Comparison of ENCODE assay signal across 10 cellular contexts in genomic region chr17:75069783-75070182, GRCh38. TPM values are rescaled to one million over a fixed set of nuclear protein-coding genes. Genes with fewer than 3 reads are reported as not detected.
DNase-seq lines count a peak whose midpoint lies in the region; ATAC-seq and TF ChIP-seq lines count a peak whose summit lies in the region.
"Had no signal": no experiment of that assay in that cellular context is flagged by ENCODE, and none has a peak within 500 bp of the region (broad histone marks: within the 10 kb centered on the region; RNA-seq: fewer than 3 reads in every experiment).

No MANE protein-coding gene starts in this region.

- no peak overlapping the region for H3K4me3 Mint-ChIP-seq in Calu3 (ENCODE audit: low read depth, unreplicated experiment)

- H3K4me1 ChIP-seq in adrenal gland (replicated peaks in 1 of 2) (peaks cover 0 to 8% of the 10 kb centered on the region in 2 donors), lower lobe of right lung (no peaks in the 10 kb centered on the region)

- no peak overlapping the region for H3K27ac Mint-ChIP-seq in Calu3 (ENCODE audit: unreplicated experiment)

- CTCF ChIA-PET in Calu3 (lab: Charles Lee) = interaction anchor here (0.6 to 2.5 kb wide), 16 partner anchors 9 to 242 kb away, joined by 3 to 17 read pairs (median 5); partner anchors contain the start of genes ARMC7 and SLC16A5

- H3K9me3 ChIP-seq in adrenal gland (replicated peaks in 1 of 3) = no peaks in the 10 kb centered on the region
- H3K9me3 ChIP-seq in lower lobe of right lung = no peaks in the 10 kb centered on the region
- H3K9me3 ChIP-seq: MG63 had no signal

- H3K4me3 ChIP-seq in adrenal gland (no peak overlapping the region), lower lobe of right lung (no peak overlapping the region)
- H3K4me3 ChIP-seq: MG63 had no signal

- DNase-seq in Calu3 (peak; percentile 54), HPDE6-E6E7 (ENCODE audit: extremely low spot score) (peak; percentile 65), adrenal gland (peak in 1 of 7 donors; percentile 51), lower lobe of right lung (no peak), putamen (ENCODE audit: low spot score) (no peak)
- no peak for DNase-seq in stimulated activated CD4-positive, alpha-beta T cell treated with anti-CD3 and anti-CD28 coated beads, Interleukin-2, amount 100 ng/mL, for 24 hours
- no peak for DNase-seq in activated CD4-positive, alpha-beta T cell treated with anti-CD3 and anti-CD28 coated beads for 4 hours
- DNase-seq: MG63, trophoblast cell had no signal

- ATAC-seq in lower lobe of right lung (peak in 1 of 2 donors; percentile 67), GM18505 (IDR thresholded peaks at IDR 0.05; ENCODE audit: unreplicated experiment) (no peak)

- no peak overlapping the region for H3K27ac ChIP-seq in adrenal gland
- H3K27ac ChIP-seq in lower lobe of right lung = no peak overlapping the region

- H3K36me3 Mint-ChIP-seq in Calu3 (ENCODE audit: insufficient read depth, unreplicated experiment) = peaks cover 15% of the 10 kb centered on the region

- no peaks in the 10 kb centered on the region for H3K27me3 ChIP-seq in adrenal gland
- no peaks in the 10 kb centered on the region for H3K27me3 ChIP-seq in lower lobe of right lung (ENCODE audit: low read depth)
- H3K27me3 ChIP-seq: MG63 had no signal

- H3K36me3 ChIP-seq in adrenal gland (replicated peaks in 1 of 2) = peaks cover 0 to 4% of the 10 kb centered on the region in 2 donors
- peaks cover 4% of the 10 kb centered on the region for H3K36me3 ChIP-seq in lower lobe of right lung
- H3K36me3 ChIP-seq: MG63 had no signal

- intact Hi-C loops in Calu3 (cut with micrococcal nuclease; ENCODE audit: unreplicated experiment) = loop anchor here (1.0 kb wide), 1 partner anchor 36 kb away; no protein-coding TSS in a partner anchor
- intact Hi-C loops in adrenal gland (cut with DNase I) = loop anchor here in 1 of 2 donors (10.0 kb wide), 1 partner anchor 65 kb away; no protein-coding TSS in a partner anchor
- intact Hi-C loops in lower lobe of right lung (cut with DNase I) = no loop called here

- no TSS peak for BruUV-seq in Calu3 (replicated peaks; lab: Mats Ljungman, UMichigan)

- peaks cover 5% of the 10 kb centered on the region for H3K4me1 Mint-ChIP-seq in Calu3 (ENCODE audit: low read depth, unreplicated experiment)

- TF ChIP-seq CTCF in Calu3 (IDR thresholded peaks at IDR 0.05; ENCODE audit: unreplicated experiment) (no peak), adrenal gland (IDR thresholded peaks at IDR 0.05) (peak in 4 of 6 experiments; percentile 9 to 43 (median 37)), lower lobe of right lung (IDR thresholded peaks at IDR 0.05) (peak; percentile 32)

- no peak for TF ChIP-seq POLR2A in adrenal gland (IDR thresholded peaks at IDR 0.05)
- TF ChIP-seq POLR2A in GM18505 (IDR thresholded peaks at IDR 0.05; ENCODE audit: borderline replicate concordance, extremely low read depth, insufficient read depth, insufficient read length) = no peak

- 63 to 95% (median 95%) methylated on average over 2 of the region's 2 CpGs for WGBS in adrenal gland, 4 donors

- no peaks in the 10 kb centered on the region for H3K9me3 Mint-ChIP-seq in Calu3 (ENCODE audit: low read depth, unreplicated experiment)

- H3K27me3 Mint-ChIP-seq in Calu3 (ENCODE audit: unreplicated experiment) = no peaks in the 10 kb centered on the region

RNA-seq across cellular contexts. Expression of gene SLC16A5, which starts 18.0 kb away (rescaled TPM):
- 124 and 187 TPM in 2 replicates for total RNA-seq in Calu3 (2022)
- total RNA-seq in adrenal gland = 1 to 10 TPM in 7 of 8 donors, under 1 TPM in 1; 0.91 to 3.0 (median 1.7) TPM
- 1 to 10 TPM in 2 of 3 donors, under 1 TPM in 1; 0.77 to 3.9 (median 2.1) TPM for polyA plus RNA-seq in adrenal gland
- 32.3 TPM for total RNA-seq in lower lobe of right lung

RNA-seq across cellular contexts. Expression of gene KCTD2, which starts 22.8 kb away (rescaled TPM):
- 24.4 TPM in 2 replicates for total RNA-seq in Calu3 (2022)
- 10 to 100 TPM; 38.2 to 49.2 (median 41.8) TPM for total RNA-seq in adrenal gland
- polyA plus RNA-seq in adrenal gland = 10 to 100 TPM; 20.6 to 52.4 (median 24.3) TPM
- 22.9 TPM for total RNA-seq in lower lobe of right lung

RNA-seq across cellular contexts. Expression of gene ATP5PD, which starts 23.0 kb away (rescaled TPM):
- 288 and 289 TPM in 2 replicates for total RNA-seq in Calu3 (2022)
- 100 to 1,000 TPM; 215 to 452 (median 276) TPM for total RNA-seq in adrenal gland
- 100 to 1,000 TPM; 393 to 826 (median 646) TPM for polyA plus RNA-seq in adrenal gland
- 171 TPM for total RNA-seq in lower lobe of right lung

RNA-seq across cellular contexts. Expression of gene ARMC7, which starts 40.0 kb away (rescaled TPM):
- total RNA-seq in Calu3 (2022) (18.6 and 19.8 TPM in 2 replicates), adrenal gland (10 to 100 TPM in 1 of 8 donors, 1 to 10 TPM in 7; 4.9 to 13.8 (median 9.0) TPM), lower lobe of right lung (16.7 TPM)
- 1 to 10 TPM; 5.5 to 7.1 (median 5.8) TPM for polyA plus RNA-seq in adrenal gland

RNA-seq across cellular contexts. Expression of gene MRPL58, which starts 57.3 kb away (rescaled TPM):
- total RNA-seq in Calu3 (2022) (49.0 and 52.7 TPM in 2 replicates), adrenal gland (100 to 1,000 TPM in 1 of 8 donors, 10 to 100 TPM in 7; 38.7 to 120 (median 52.3) TPM), lower lobe of right lung (22.4 TPM)
- 10 to 100 TPM; 46.7 to 88.8 (median 57.6) TPM for polyA plus RNA-seq in adrenal gland

Comparison
In these comparisons a context has a peak if more than half of its experiments do, and no peak if none do; other contexts are left out.
1. DNase-seq: peak in Calu3 (single experiment) and HPDE6-E6E7 (single experiment); none in lower lobe of right lung (single experiment), putamen (single experiment), stimulated activated CD4-positive, alpha-beta T cell treated with anti-CD3 and anti-CD28 coated beads, Interleukin-2, amount 100 ng/mL, for 24 hours (0 of 2) and activated CD4-positive, alpha-beta T cell treated with anti-CD3 and anti-CD28 coated beads for 4 hours (0 of 2).